Comparison of ENCODE assay signal across 8 cellular contexts in genomic region chr19:1249298-1249989, GRCh38. TPM values are rescaled to one million over a fixed set of nuclear protein-coding genes. Genes with fewer than 3 reads are reported as not detected.
DNase-seq lines count a peak whose midpoint lies in the region; ATAC-seq and TF ChIP-seq lines count a peak whose summit lies in the region.

No MANE protein-coding gene starts in this region.

- TF ChIP-seq CTCF in GM10266 (IDR thresholded peaks at IDR 0.05; ENCODE audit: control insufficient read depth, insufficient read depth, low read depth, missing control alignments) (no peak), heart right ventricle (IDR thresholded peaks at IDR 0.05) (no peak), upper lobe of left lung (IDR thresholded peaks at IDR 0.05) (no peak)

- H3K27me3 ChIP-seq in heart right ventricle (no peaks in the 10 kb centered on the region), upper lobe of left lung (no peaks in the 10 kb centered on the region)

- TF ChIP-seq POLR2A in upper lobe of left lung (IDR thresholded peaks at IDR 0.05), result peak; percentile 79 to 98 (median 95)

- DNase-seq in GM10266 (ENCODE audit: extremely low spot score), result peak; percentile 99
- peak; percentile 90 for DNase-seq in NCI-H1436 treated with DMSO at 0.1 percent for 48 hours (lab: John Stamatoyannopoulos, UW)
- peak; percentile 77 to 94 for DNase-seq in SW 1271 (lab: John Stamatoyannopoulos, UW)
- DNase-seq in heart right ventricle, result peak; percentile 91 to 94
- DNase-seq in posterior vena cava (ENCODE audit: low spot score), result peak; percentile 98
- peak; percentile 96 to 99 for DNase-seq in upper lobe of left lung

- ATAC-seq in HG02678 (IDR thresholded peaks at IDR 0.05; ENCODE audit: unreplicated experiment) (peak; percentile 56), heart right ventricle (peak in 5 of 8 donors; percentile 1 to 22 (median 3)), upper lobe of left lung (ENCODE audit: low FRiP score in 2 of 2) (peak; percentile 9 to 59)

- peak; percentile 25 to 90 (median 75) for TF ChIP-seq EP300 in upper lobe of left lung (IDR thresholded peaks at IDR 0.05)

- H3K4me1 ChIP-seq in heart right ventricle, result peaks cover 39 to 75% (median 65%) of the 10 kb centered on the region in 9 donors
- peaks cover 45 to 64% (median 57%) of the 10 kb centered on the region in 4 donors for H3K4me1 ChIP-seq in upper lobe of left lung

- intact Hi-C loops in heart right ventricle (cut with DNase I) (loop anchor here in 4 of 10 donors (1.0 to 10.0 kb wide), 3 partner anchors 17 to 325 kb away; partner anchors contain the start of gene ARID3A (in 1 of the 4)), posterior vena cava (cut with DNase I) (no loop called here)

- H3K27ac ChIP-seq in adipose tissue (ENCODE audit: low read depth, low read length) (peak overlapping the region; percentile 99), heart right ventricle (peak overlapping the region; percentile 95 to 100 (median 100)), upper lobe of left lung (peak overlapping the region; percentile 99 to 100 (median 100))

- H3K36me3 ChIP-seq in heart right ventricle, result peaks cover 0 to 33% (median 11%) of the 10 kb centered on the region in 9 donors
- peaks cover 7 to 31% (median 21%) of the 10 kb centered on the region in 4 donors for H3K36me3 ChIP-seq in upper lobe of left lung

- H3K4me3 ChIP-seq in heart right ventricle (peak overlapping the region; percentile 69 to 99 (median 94)), upper lobe of left lung (peak overlapping the region; percentile 75 to 97 (median 92))

- WGBS in adipose tissue, 3 donors, result 0% methylated on average over 44 to 102 of the region's 102 CpGs
- 0% methylated on average over 63 to 102 of the region's 102 CpGs for whole genome bisulfite sequencing in heart right ventricle, 2 donors
- 1% methylated on average over 24 of the region's 102 CpGs; no CpG with 5 or more reads in 1 of the 2 donors for WGBS in upper lobe of left lung, 2 donors

- H3K9me3 ChIP-seq in heart right ventricle (no peaks in the 10 kb centered on the region), upper lobe of left lung (peaks cover 0 to 4% (median 0%) of the 10 kb centered on the region in 4 donors)

RNA-seq across cellular contexts. Expression of gene MIDN, which starts 1.1 kb away (rescaled TPM):
- 10 to 100 TPM; 22.8 to 95.5 (median 75.0) TPM for polyA plus RNA-seq in adipose tissue
- total RNA-seq in heart right ventricle, result 100 to 1,000 TPM in 2 of 10 donors, 10 to 100 TPM in 8; 45.9 to 236 (median 68.5) TPM
- 10 to 100 TPM; 22.7 to 48.6 TPM for polyA plus RNA-seq in heart right ventricle
- 10 to 100 TPM; 76.5 to 86.3 TPM for total RNA-seq in posterior vena cava
- 100 to 1,000 TPM in 2 of 6 donors, 10 to 100 TPM in 4; 33.5 to 176 (median 75.9) TPM for total RNA-seq in upper lobe of left lung

RNA-seq across cellular contexts. Expression of gene ATP5F1D, which starts 7.9 kb away (rescaled TPM):
- polyA plus RNA-seq in adipose tissue (100 to 1,000 TPM; 217 to 303 (median 219) TPM), heart right ventricle (1,000 to 10,000 TPM in 1 of 2 donors, 100 to 1,000 TPM in 1; 821 to 2,879 TPM)
- total RNA-seq in heart right ventricle (100 to 1,000 TPM; 491 to 770 (median 553) TPM), posterior vena cava (100 to 1,000 TPM; 125 to 137 TPM), upper lobe of left lung (100 to 1,000 TPM in 3 of 6 donors, 10 to 100 TPM in 3; 56.0 to 187 (median 113) TPM)

RNA-seq across cellular contexts. Expression of gene CBARP, which starts 11.6 kb away (rescaled TPM):
- polyA plus RNA-seq in adipose tissue, result 1 to 10 TPM in 2 of 3 donors, under 1 TPM in 1; 0.20 to 4.3 (median 2.0) TPM
- 1 to 10 TPM in 9 of 10 donors, under 1 TPM in 1; 0.96 to 2.2 (median 1.4) TPM for total RNA-seq in heart right ventricle
- polyA plus RNA-seq in heart right ventricle, result 1 to 10 TPM in 1 of 2 donors, under 1 TPM in 1; 0.73 to 1.3 TPM
- total RNA-seq in posterior vena cava, result 1 to 10 TPM; 1.5 to 2.7 TPM
- total RNA-seq in upper lobe of left lung, result 1 to 10 TPM in 3 of 6 donors, under 1 TPM in 1, not detected in 2; 0.30 to 1.8 (median 1.0) TPM

RNA-seq across cellular contexts. Expression of gene CIRBP, which starts 19.7 kb away (rescaled TPM):
- 100 to 1,000 TPM; 346 to 568 (median 388) TPM for polyA plus RNA-seq in adipose tissue
- 100 to 1,000 TPM; 227 to 356 (median 280) TPM for total RNA-seq in heart right ventricle
- 100 to 1,000 TPM; 180 to 344 TPM for polyA plus RNA-seq in heart right ventricle
- 100 to 1,000 TPM; 447 to 636 TPM for total RNA-seq in posterior vena cava
- 1,000 to 10,000 TPM in 1 of 6 donors, 100 to 1,000 TPM in 5; 326 to 1,348 (median 441) TPM for total RNA-seq in upper lobe of left lung

RNA-seq across cellular contexts. Expression of gene FAM174C, which starts 25.9 kb away (rescaled TPM):
- 10 to 100 TPM; 44.9 to 75.8 (median 55.0) TPM for polyA plus RNA-seq in adipose tissue
- total RNA-seq in heart right ventricle, result 10 to 100 TPM in 7 of 10 donors, 1 to 10 TPM in 3; 8.2 to 19.0 (median 12.7) TPM
- polyA plus RNA-seq in heart right ventricle, result 10 to 100 TPM; 40.2 to 70.2 TPM
- 10 to 100 TPM; 25.2 to 27.2 TPM for total RNA-seq in posterior vena cava
- 10 to 100 TPM; 43.0 to 85.3 (median 59.6) TPM for total RNA-seq in upper lobe of left lung

Comparison
In these comparisons a context has a peak if more than half of its experiments do, and no peak if none do; other contexts are left out.
1. Peak in every context shown above with its lines: DNase-seq, ATAC-seq, H3K4me3 ChIP-seq and H3K27ac ChIP-seq.
2. ATAC-seq: peak in every context shown above with its lines; median percentile 56 in HG02678; 34 in upper lobe of left lung; 3 in heart right ventricle.